ENCODE assay signal across 7 cellular contexts in genomic region chr12:110282956-110283817, GRCh38. TPM values are rescaled to one million over a fixed set of nuclear protein-coding genes. Genes with fewer than 3 reads are reported as not detected.
DNase-seq lines count a peak whose midpoint lies in the region; ATAC-seq and TF ChIP-seq lines count a peak whose summit lies in the region.

No MANE protein-coding gene starts in this region.

- H3K36me3 ChIP-seq in HCT116 (ENCODE audit: control insufficient read depth in 1 of 2, insufficient read depth in 2 of 2, low read length in 2 of 2) (peaks cover 18 to 46% of the 10 kb centered on the region in 2 experiments), SJCRH30 (peaks cover 50% of the 10 kb centered on the region)

- H3K9me2 ChIP-seq in HCT116 (ENCODE audit: insufficient read depth), result no peaks in the 10 kb centered on the region

- H3K27me3 ChIP-seq in HCT116 (ENCODE audit: insufficient read depth, low read length) (no peaks in the 10 kb centered on the region), SJCRH30 (no peaks in the 10 kb centered on the region)

- no peak for ATAC-seq in HCT116
- ATAC-seq in GM21825 (IDR thresholded peaks at IDR 0.05; ENCODE audit: unreplicated experiment), result no peak

- peaks cover 31% of the 10 kb centered on the region; the same call in 1 of the 2 replicates for H4K20me1 ChIP-seq in HCT116 (ENCODE audit: insufficient read depth)

- TSS peak; percentile 41 for BruUV-seq in HCT116 (replicated peaks; lab: Mats Ljungman, UMichigan)

- H3K4me2 ChIP-seq in HCT116 (ENCODE audit: low read length), result peak overlapping the region; percentile 78

- H3K9ac ChIP-seq in HCT116 (ENCODE audit: low read length), result peak overlapping the region; percentile 95

- intact Hi-C loops in HCT116 (cut with micrococcal nuclease), result no loop called here

- no peak overlapping the region for H3K27ac ChIP-seq in HCT116 (ENCODE audit: low read depth, low read length)
- H3K27ac ChIP-seq in SJCRH30, result no peak overlapping the region
- H3K27ac ChIP-seq in skin epidermis, result peak overlapping the region in 12 of 21 experiments; percentile 3 to 100 (median 99)

- RAD21 ChIA-PET in HCT116 (lab: Charles Lee; ENCODE audit: low non-redundant PET in 1 of 2, low total read pairs in 2 of 2, uncharacterized antibody in 2 of 2, unreplicated experiment in 2 of 2), result interaction anchor here in 1 of 2 experiments (0.6 kb wide), 1 partner anchor 149 kb away, joined by 3 read pairs; no protein-coding TSS in a partner anchor

- DNase-seq in HCT116 (ENCODE audit: low read depth, low spot score) (no peak), SJCRH30 (no peak), fibroblast of mammary gland (ENCODE audit: low read depth) (no peak), NCI-H345 (lab: John Stamatoyannopoulos, UW) (no peak), NOMO-1 treated with dmso at 0.1 percent for 144 hours (lab: John Stamatoyannopoulos, UW; ENCODE audit: unreplicated experiment) (no peak)

- H3K4me3 ChIP-seq in HCT116 (replicated peaks in 1 of 2; ENCODE audit: low read depth in 1 of 2, low read length in 2 of 2), result peak overlapping the region; percentile 56 to 87
- peak overlapping the region; percentile 89 for H3K4me3 ChIP-seq in SJCRH30
- peak overlapping the region; percentile 76 for H3K4me3 ChIP-seq in fibroblast of mammary gland (ENCODE audit: control insufficient read depth, low read depth, low read length)
- H3K4me3 ChIP-seq in skin epidermis, result peak overlapping the region; percentile 85 to 97 (median 92)

- H2AFZ ChIP-seq in HCT116 (ENCODE audit: low read depth, low read length, poor library complexity, severe bottlenecking), result no peak overlapping the region

- TF ChIP-seq RAD21 in HCT116 (IDR thresholded peaks at IDR 0.05; ENCODE audit: low read depth), result no peak

- TF ChIP-seq CTCF in HCT116 (IDR thresholded peaks at IDR 0.05 in 2 of 3, conservative IDR thresholded peaks at IDR 0.05 in 1 of 3; ENCODE audit: borderline replicate concordance in 1 of 3, insufficient read depth in 1 of 3, low read depth in 2 of 3, low read length in 2 of 3) (no peak), fibroblast of mammary gland (conservative IDR thresholded peaks at IDR 0.05; ENCODE audit: control insufficient read depth, insufficient read depth, low read depth, low read length) (no peak)

- POLR2A ChIA-PET in HCT116 (lab: Charles Lee), result interaction anchor here (1.0 kb wide), 1 partner anchor 13 kb away, joined by 3 read pairs; no protein-coding TSS in a partner anchor

- no peaks in the 10 kb centered on the region for H3K9me3 ChIP-seq in HCT116 (ENCODE audit: control insufficient read depth in 1 of 2, insufficient read depth in 1 of 2, low read depth in 1 of 2, low read length in 2 of 2)
- H3K9me3 ChIP-seq in SJCRH30 (replicated peaks), result no peaks in the 10 kb centered on the region

- no peak for TF ChIP-seq POLR2A in HCT116 (IDR thresholded peaks at IDR 0.05; ENCODE audit: borderline replicate concordance, extremely low read depth, insufficient read depth, insufficient read length)

- H3K79me2 ChIP-seq in HCT116 (ENCODE audit: insufficient read depth, low read length), result peaks cover 67% of the 10 kb centered on the region

- H3K4me1 ChIP-seq in HCT116 (ENCODE audit: control insufficient read depth in 1 of 2, insufficient read depth in 2 of 2, low read length in 2 of 2) (peaks cover 12 to 25% of the 10 kb centered on the region in 2 experiments), SJCRH30 (peaks cover 14% of the 10 kb centered on the region)

- CTCF ChIA-PET in HCT116 (lab: Charles Lee), result no interaction called here

TF ChIP-seq in HCT116, 20 proteins besides CTCF, POLR2A, EP300 and RAD21:
- TF ChIP-seq ZFX (IDR thresholded peaks at IDR 0.05), result no peak
- no peak for TF ChIP-seq EGR1 (IDR thresholded peaks at IDR 0.05; ENCODE audit: low read depth)
- no peak for TF ChIP-seq ZNF274 (IDR thresholded peaks at IDR 0.05; ENCODE audit: low read depth, low read length)

RNA-seq across cellular contexts. Expression of gene ATP2A2, which starts 2.1 kb away (rescaled TPM):
- total RNA-seq in HCT116 (2021; ENCODE audit: unreplicated experiment), result 239 TPM
- 146 and 151 TPM in 2 replicates for polyA plus RNA-seq in HCT116 (2012)
- 164 and 166 TPM in 2 replicates for total RNA-seq in SJCRH30 (2014; rRNA removed; shearing (Covaris generic))

Comparison
In these comparisons a context has a peak if more than half of its experiments do, and no peak if none do; other contexts are left out.
1. H3K27ac ChIP-seq: peak in skin epidermis (12 of 21); none in HCT116 (single experiment) and SJCRH30 (single experiment).
2. Peak in every context shown above with its lines, with median percentiles within 50 percentile points of each other: H3K4me3 ChIP-seq.